ENCODE assay signal across 12 cellular contexts in the genomic region with DNA sequence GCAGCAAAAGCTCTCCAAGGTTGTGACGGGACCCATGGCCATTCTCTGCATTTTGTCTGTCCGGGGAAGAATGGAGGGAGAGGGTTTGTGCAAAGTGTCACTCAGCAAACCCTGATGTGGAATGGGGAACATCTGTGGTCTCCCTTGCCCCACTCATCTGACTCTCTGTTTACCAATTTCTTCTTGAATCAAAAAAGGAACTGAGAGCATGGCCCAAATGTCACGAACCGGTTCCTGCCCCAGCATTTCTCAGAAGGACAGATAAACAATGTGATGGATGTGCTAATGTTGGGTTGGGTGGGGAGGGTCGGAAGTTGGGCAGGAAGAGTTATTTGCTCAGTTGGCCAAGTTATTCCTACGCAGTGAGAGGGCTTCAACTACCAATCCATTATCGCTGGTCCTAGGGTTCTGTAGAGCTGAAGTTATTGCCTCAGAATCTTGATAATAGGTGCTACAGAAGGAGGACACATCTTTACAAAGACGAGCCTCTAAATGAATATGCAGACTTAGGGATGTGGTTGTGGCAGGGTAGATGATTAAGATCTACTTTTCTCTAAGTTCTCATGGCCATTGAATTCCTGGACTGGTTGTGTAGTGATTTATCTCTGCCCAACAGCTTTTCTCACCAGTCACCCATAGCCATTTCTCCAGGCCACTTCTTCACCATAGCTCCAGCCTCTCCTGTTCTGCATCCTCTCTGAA. TPM values are rescaled to one million over a fixed set of nuclear protein-coding genes. Genes with fewer than 3 reads are reported as not detected.
DNase-seq lines count a peak whose midpoint lies in the region; ATAC-seq and TF ChIP-seq lines count a peak whose summit lies in the region.
"Had no signal": no experiment of that assay in that cellular context is flagged by ENCODE, and none has a peak within 500 bp of the region (broad histone marks: within the 10 kb centered on the region; RNA-seq: fewer than 3 reads in every experiment).

No MANE protein-coding gene starts in this region.

- no peak for TF ChIP-seq POLR2A in thyroid gland (IDR thresholded peaks at IDR 0.05)

- H4K20me1 ChIP-seq in osteoblast (ENCODE audit: insufficient read depth, low read length) = no peaks in the 10 kb centered on the region

- H3K27me3 Mint-ChIP-seq in CD4-positive, alpha-beta memory T cell = peaks cover 0 to 3% of the 10 kb centered on the region in 2 donors
- peaks cover 6% of the 10 kb centered on the region for H3K27me3 Mint-ChIP-seq in activated naive CD8-positive, alpha-beta T cell treated with anti-CD3 and anti-CD28 coated beads, Interleukin-2, amount 50 U/mL, for 24 hours

- H3K4me2 ChIP-seq in osteoblast (ENCODE audit: insufficient read depth, low read length) = no peak overlapping the region
- H3K4me2 ChIP-seq: GM23338 had no signal

- intact Hi-C loops in CD4-positive, alpha-beta memory T cell (cut with micrococcal nuclease) = loop anchor here (10.0 kb wide), 1 partner anchor 515 kb away; the partner anchor contains the start of genes APOA2 and TOMM40L
- intact Hi-C loops in thyroid gland (cut with DNase I) = loop anchor here (10.0 kb wide), 1 partner anchor 255 kb away; no protein-coding TSS in a partner anchor

- no peak overlapping the region for H3K4me3 Mint-ChIP-seq in CD4-positive, alpha-beta memory T cell
- H3K4me3 Mint-ChIP-seq in activated naive CD8-positive, alpha-beta T cell treated with anti-CD3 and anti-CD28 coated beads, Interleukin-2, amount 50 U/mL, for 24 hours = no peak overlapping the region
- H3K4me3 Mint-ChIP-seq: GM23338 had no signal

- no peak overlapping the region for H2AFZ ChIP-seq in osteoblast (ENCODE audit: low read length)
- H2AFZ ChIP-seq: GM23338 had no signal

- no peak for DNase-seq in CD4-positive, alpha-beta memory T cell
- no peak for DNase-seq in activated naive CD8-positive, alpha-beta T cell treated with anti-CD3 and anti-CD28 coated beads, Interleukin-2, amount 50 U/mL, for 24 hours
- DNase-seq in mucosa of gallbladder (ENCODE audit: low spot score) = peak; percentile 26
- no peak for DNase-seq in HT-29 (ENCODE audit: low spot score)
- DNase-seq in osteoblast (ENCODE audit: insufficient read length, low spot score, missing footprints) = no peak
- no peak for DNase-seq in thyroid gland
- DNase-seq: activated CD4-positive, alpha-beta T cell treated with anti-CD3 and anti-CD28 coated beads for 48 hours; NCI-H2029 treated with DMSO at 0.1 percent for 48 hours; ovary had no signal

- no peaks in the 10 kb centered on the region for H3K9me3 ChIP-seq in CD4-positive, alpha-beta memory T cell (ENCODE audit: control insufficient read depth in 1 of 2, low read length in 2 of 2)
- no peaks in the 10 kb centered on the region for H3K9me3 ChIP-seq in osteoblast (ENCODE audit: low read depth, low read length)
- no peaks in the 10 kb centered on the region for H3K9me3 ChIP-seq in thyroid gland
- H3K9me3 ChIP-seq: ovary had no signal

- no peaks in the 10 kb centered on the region for H3K27me3 ChIP-seq in CD4-positive, alpha-beta memory T cell (ENCODE audit: insufficient read depth, low read length)
- H3K27me3 ChIP-seq in osteoblast (ENCODE audit: insufficient read depth, low read length) (no peaks in the 10 kb centered on the region), thyroid gland (no peaks in the 10 kb centered on the region)
- H3K27me3 ChIP-seq: ovary had no signal

- H3K79me2 ChIP-seq in osteoblast (ENCODE audit: insufficient read depth, low read length) = no peaks in the 10 kb centered on the region

- TF ChIP-seq CTCF in osteoblast (IDR thresholded peaks at IDR 0.05; ENCODE audit: extremely low read depth, low read depth, low read length) = no peak
- no peak for TF ChIP-seq CTCF in thyroid gland (IDR thresholded peaks at IDR 0.05)

- H3K27ac Mint-ChIP-seq in CD4-positive, alpha-beta memory T cell = peak overlapping the region in 4 of 7 donors; percentile 1 to 39 (median 20)
- H3K27ac Mint-ChIP-seq in activated naive CD8-positive, alpha-beta T cell treated with anti-CD3 and anti-CD28 coated beads, Interleukin-2, amount 50 U/mL, for 24 hours = peak overlapping the region; percentile 41
- H3K27ac Mint-ChIP-seq: GM23338 had no signal

- peaks cover 22% of the 10 kb centered on the region for H3K4me1 ChIP-seq in CD4-positive, alpha-beta memory T cell (ENCODE audit: insufficient read depth, low read length)
- peaks cover 17% of the 10 kb centered on the region for H3K4me1 ChIP-seq in osteoblast (ENCODE audit: insufficient read depth, low read length)
- no peaks in the 10 kb centered on the region for H3K4me1 ChIP-seq in thyroid gland

- ATAC-seq in GM21619 (IDR thresholded peaks at IDR 0.05; ENCODE audit: unreplicated experiment) (peak; percentile 22), HG03442 (IDR thresholded peaks at IDR 0.05; ENCODE audit: unreplicated experiment) (no peak)
- ATAC-seq in activated naive CD8-positive, alpha-beta T cell treated with anti-CD3 and anti-CD28 coated beads, Interleukin-2, amount 50 U/mL, for 24 hours = no peak
- ATAC-seq: GM23338 had no signal

- no peaks in the 10 kb centered on the region for H3K36me3 Mint-ChIP-seq in CD4-positive, alpha-beta memory T cell
- H3K36me3 Mint-ChIP-seq in activated naive CD8-positive, alpha-beta T cell treated with anti-CD3 and anti-CD28 coated beads, Interleukin-2, amount 50 U/mL, for 24 hours (ENCODE audit: low read depth) = no peaks in the 10 kb centered on the region

- no peak overlapping the region for H3K27ac ChIP-seq in CD4-positive, alpha-beta memory T cell (ENCODE audit: low read depth, low read length)
- H3K27ac ChIP-seq in osteoblast (ENCODE audit: low read depth, low read length) (no peak overlapping the region), thyroid gland (no peak overlapping the region)
- H3K27ac ChIP-seq: ovary had no signal

- no peaks in the 10 kb centered on the region for H3K36me3 ChIP-seq in CD4-positive, alpha-beta memory T cell (ENCODE audit: insufficient read depth, low read length)
- H3K36me3 ChIP-seq in osteoblast (ENCODE audit: insufficient read depth, low read length) (no peaks in the 10 kb centered on the region), thyroid gland (no peaks in the 10 kb centered on the region)
- H3K36me3 ChIP-seq: ovary had no signal

- peaks cover 6 to 34% (median 22%) of the 10 kb centered on the region in 4 donors for H3K4me1 Mint-ChIP-seq in CD4-positive, alpha-beta memory T cell
- H3K4me1 Mint-ChIP-seq in activated naive CD8-positive, alpha-beta T cell treated with anti-CD3 and anti-CD28 coated beads, Interleukin-2, amount 50 U/mL, for 24 hours = peaks cover 64% of the 10 kb centered on the region

- 63 to 72% methylated on average over 8 of the region's 8 CpGs for WGBS in thyroid gland, 2 donors

- no peaks in the 10 kb centered on the region for H3K9me3 Mint-ChIP-seq in CD4-positive, alpha-beta memory T cell
- H3K9me3 Mint-ChIP-seq in activated naive CD8-positive, alpha-beta T cell treated with anti-CD3 and anti-CD28 coated beads, Interleukin-2, amount 50 U/mL, for 24 hours = no peaks in the 10 kb centered on the region
- H3K9me3 Mint-ChIP-seq: GM23338 had no signal

- no peak overlapping the region for H3K4me3 ChIP-seq in CD4-positive, alpha-beta memory T cell (ENCODE audit: low read length in 2 of 2)
- no peak overlapping the region for H3K4me3 ChIP-seq in osteoblast (ENCODE audit: insufficient read depth, low read length)
- no peak overlapping the region for H3K4me3 ChIP-seq in thyroid gland (replicated peaks in 1 of 3)
- H3K4me3 ChIP-seq: GM23338, ovary had no signal

- CTCF ChIA-PET in CD4-positive, alpha-beta memory T cell (lab: Charles Lee; ENCODE audit: partially characterized antibody) = interaction anchor here (0.7 to 8.0 kb wide), 12 partner anchors 10 to 510 kb away, joined by 3 to 103 read pairs (median 12); partner anchors contain the start of gene DUSP12

- POLR2A ChIA-PET in CD4-positive, alpha-beta memory T cell (lab: Charles Lee; ENCODE audit: partially characterized antibody) = interaction anchor here (1.2 to 8.1 kb wide), 3 partner anchors 10 to 13 kb away, joined by 5 to 104 read pairs (median 19); partner anchors contain the start of gene DUSP12

RNA-seq across cellular contexts. Expression of gene DUSP12, which starts 9.6 kb away (rescaled TPM):
- total RNA-seq in CD4-positive, alpha-beta memory T cell = 10 to 100 TPM; 30.4 to 31.6 TPM
- polyA plus RNA-seq in CD4-positive, alpha-beta memory T cell = 10 to 100 TPM; 53.8 to 86.5 TPM
- total RNA-seq in mucosa of gallbladder = 15.4 TPM
- 48.9 and 52.2 TPM in 2 replicates for total RNA-seq in HT-29 (2014; rRNA removed; shearing (Covaris generic))
- total RNA-seq in osteoblast = 20.6 and 32.1 TPM in 2 replicates
- total RNA-seq in thyroid gland = 10 to 100 TPM; 36.6 to 53.7 (median 39.8) TPM

RNA-seq across cellular contexts. Expression of gene FCRLB, which starts 18.7 kb away (rescaled TPM):
- total RNA-seq in CD4-positive, alpha-beta memory T cell = 1 to 10 TPM; 1.2 to 1.5 TPM
- polyA plus RNA-seq in CD4-positive, alpha-beta memory T cell = 1 to 10 TPM; 1.0 to 1.6 TPM
- total RNA-seq in mucosa of gallbladder (0.23 TPM), osteoblast (1.8 TPM in 2 replicates), thyroid gland (1 to 10 TPM in 1 of 4 donors, under 1 TPM in 2, not detected in 1; 0.67 to 2.4 (median 0.89) TPM)
- 1.4 and 3.4 TPM in 2 replicates for total RNA-seq in HT-29 (2014; rRNA removed; shearing (Covaris generic))

RNA-seq across cellular contexts. Expression of gene ATF6, which starts 26.1 kb away (rescaled TPM):
- total RNA-seq in CD4-positive, alpha-beta memory T cell = 10 to 100 TPM; 22.3 to 22.4 TPM
- polyA plus RNA-seq in CD4-positive, alpha-beta memory T cell = 10 to 100 TPM; 14.3 to 22.7 TPM
- total RNA-seq in mucosa of gallbladder (23.6 TPM), osteoblast (28.6 and 30.1 TPM in 2 replicates), thyroid gland (10 to 100 TPM; 35.8 to 45.6 (median 38.7) TPM)
- total RNA-seq in HT-29 (2014; rRNA removed; shearing (Covaris generic)) = 6.2 and 7.3 TPM in 2 replicates

RNA-seq across cellular contexts. Expression of gene FCRLA, which starts 33.0 kb away (rescaled TPM):
- not detected for total RNA-seq in CD4-positive, alpha-beta memory T cell
- 1 to 10 TPM in 1 of 2 donors, under 1 TPM in 1; 0.23 to 2.7 TPM for polyA plus RNA-seq in CD4-positive, alpha-beta memory T cell
- total RNA-seq in mucosa of gallbladder (0.26 TPM), osteoblast (0.88 and 1.4 TPM in 2 replicates), thyroid gland (not detected)
- not detected in 2 replicates for total RNA-seq in HT-29 (2014; rRNA removed; shearing (Covaris generic))
- total RNA-seq: GM23338 had no signal
